ENCODE assay signal across 1 cellular context in the genomic region with DNA sequence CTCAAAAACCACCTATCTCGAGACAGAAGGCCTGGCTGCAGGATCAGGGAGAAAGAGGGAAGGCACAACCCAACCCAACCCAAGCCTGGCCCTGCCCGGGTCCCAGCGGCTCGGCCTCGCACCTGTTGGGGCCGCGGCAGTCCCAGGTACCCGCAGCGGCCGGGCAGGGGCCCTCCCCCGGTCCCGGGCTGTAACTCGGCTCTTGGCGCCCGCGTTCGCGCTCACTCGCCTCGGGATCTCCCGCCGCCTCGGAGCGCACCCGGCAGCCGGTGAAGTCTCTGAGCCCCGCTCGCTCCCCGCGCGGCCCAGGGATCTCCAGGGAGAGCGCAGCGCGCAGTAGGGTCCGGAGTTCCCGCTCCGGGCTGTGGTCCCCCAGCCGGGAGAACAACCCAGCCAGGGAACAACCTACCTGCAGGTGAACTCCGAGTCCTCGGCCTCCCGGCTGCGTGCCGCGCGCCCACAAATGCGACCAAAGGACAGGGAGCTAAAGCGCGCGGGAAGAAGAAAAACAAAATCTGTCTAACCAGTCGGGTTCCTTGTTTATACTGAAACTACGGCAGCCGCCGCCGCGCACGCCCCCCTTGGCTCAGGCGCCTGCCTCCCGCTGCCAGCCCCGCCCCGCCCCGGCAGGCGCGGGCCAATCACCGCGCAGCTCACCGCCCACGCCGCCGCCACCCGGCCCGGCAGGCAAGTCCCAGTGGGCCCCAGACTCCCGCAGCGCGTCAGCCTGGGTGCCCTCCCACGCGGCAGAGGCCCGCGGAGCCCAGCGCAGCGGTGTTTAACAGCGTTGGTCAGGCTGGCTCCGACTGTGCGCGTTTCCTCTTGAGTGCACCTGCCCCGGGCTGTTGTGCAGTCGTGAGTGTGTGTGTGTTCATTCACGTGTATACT.
A peak's percentile ranks its signal among the peaks of the same experiment; 100 is the strongest.
TF ChIP-seq lines count a peak whose summit lies in the region.

A gene (minus strand): TSS at position 547 of the 888 bp plus-strand sequence. CDS start 12,399 bp downstream, outside the sequence.

TF ChIP-seq in K562, 482 proteins besides CTCF, POLR2A, EP300 and RAD21 (continued from another document and continues in another):
- TF ChIP-seq, protein P1, sequence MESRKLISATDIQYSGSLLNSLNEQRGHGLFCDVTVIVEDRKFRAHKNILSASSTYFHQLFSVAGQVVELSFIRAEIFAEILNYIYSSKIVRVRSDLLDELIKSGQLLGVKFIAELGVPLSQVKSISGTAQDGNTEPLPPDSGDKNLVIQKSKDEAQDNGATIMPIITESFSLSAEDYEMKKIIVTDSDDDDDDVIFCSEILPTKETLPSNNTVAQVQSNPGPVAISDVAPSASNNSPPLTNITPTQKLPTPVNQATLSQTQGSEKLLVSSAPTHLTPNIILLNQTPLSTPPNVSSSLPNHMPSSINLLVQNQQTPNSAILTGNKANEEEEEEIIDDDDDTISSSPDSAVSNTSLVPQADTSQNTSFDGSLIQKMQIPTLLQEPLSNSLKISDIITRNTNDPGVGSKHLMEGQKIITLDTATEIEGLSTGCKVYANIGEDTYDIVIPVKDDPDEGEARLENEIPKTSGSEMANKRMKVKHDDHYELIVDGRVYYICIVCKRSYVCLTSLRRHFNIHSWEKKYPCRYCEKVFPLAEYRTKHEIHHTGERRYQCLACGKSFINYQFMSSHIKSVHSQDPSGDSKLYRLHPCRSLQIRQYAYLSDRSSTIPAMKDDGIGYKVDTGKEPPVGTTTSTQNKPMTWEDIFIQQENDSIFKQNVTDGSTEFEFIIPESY (CRISPR knock-in tag; IDR thresholded peaks at IDR 0.05), result peak; percentile 29; the same call in 1 of the 2 replicates
- TF ChIP-seq SAP30 (IDR thresholded peaks at IDR 0.05; ENCODE audit: borderline replicate concordance, insufficient read depth, low read depth, low read length, poor library complexity, severe bottlenecking), result peak; percentile 74
- TF ChIP-seq ILF3 (IDR thresholded peaks at IDR 0.05; ENCODE audit: borderline replicate concordance), result no peak
- 0 out of 2 replicates have a peak, but pooled peaks have one; percentile 41 for TF ChIP-seq GATAD2B (IDR thresholded peaks at IDR 0.05; ENCODE audit: borderline replicate concordance)
- TF ChIP-seq SIN3A (IDR thresholded peaks at IDR 0.05; ENCODE audit: borderline replicate concordance in 2 of 2, control insufficient read depth in 1 of 2, low read depth in 2 of 2, low read length in 2 of 2), result no peak
- TF ChIP-seq, protein P2, sequence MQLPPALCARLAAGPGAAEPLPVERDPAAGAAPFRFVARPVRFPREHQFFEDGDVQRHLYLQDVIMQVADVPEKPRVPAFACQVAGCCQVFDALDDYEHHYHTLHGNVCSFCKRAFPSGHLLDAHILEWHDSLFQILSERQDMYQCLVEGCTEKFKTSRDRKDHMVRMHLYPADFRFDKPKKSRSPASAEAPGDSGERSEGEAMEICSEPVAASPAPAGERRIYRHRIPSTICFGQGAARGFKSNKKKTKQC (CRISPR knock-in tag; IDR thresholded peaks at IDR 0.05), result peak; percentile 85; the same call in 1 of the 2 replicates
- TF ChIP-seq E2F3 (CRISPR knock-in tag; IDR thresholded peaks at IDR 0.05), result peak; percentile 33; the same call in 1 of the 2 replicates
- peak; percentile 58 for TF ChIP-seq CHD1 (IDR thresholded peaks at IDR 0.05; ENCODE audit: low read length)
- peak; percentile 55; the same call in 1 of the 2 replicates for TF ChIP-seq L3MBTL2 (IDR thresholded peaks at IDR 0.05)
- TF ChIP-seq, protein P3, sequence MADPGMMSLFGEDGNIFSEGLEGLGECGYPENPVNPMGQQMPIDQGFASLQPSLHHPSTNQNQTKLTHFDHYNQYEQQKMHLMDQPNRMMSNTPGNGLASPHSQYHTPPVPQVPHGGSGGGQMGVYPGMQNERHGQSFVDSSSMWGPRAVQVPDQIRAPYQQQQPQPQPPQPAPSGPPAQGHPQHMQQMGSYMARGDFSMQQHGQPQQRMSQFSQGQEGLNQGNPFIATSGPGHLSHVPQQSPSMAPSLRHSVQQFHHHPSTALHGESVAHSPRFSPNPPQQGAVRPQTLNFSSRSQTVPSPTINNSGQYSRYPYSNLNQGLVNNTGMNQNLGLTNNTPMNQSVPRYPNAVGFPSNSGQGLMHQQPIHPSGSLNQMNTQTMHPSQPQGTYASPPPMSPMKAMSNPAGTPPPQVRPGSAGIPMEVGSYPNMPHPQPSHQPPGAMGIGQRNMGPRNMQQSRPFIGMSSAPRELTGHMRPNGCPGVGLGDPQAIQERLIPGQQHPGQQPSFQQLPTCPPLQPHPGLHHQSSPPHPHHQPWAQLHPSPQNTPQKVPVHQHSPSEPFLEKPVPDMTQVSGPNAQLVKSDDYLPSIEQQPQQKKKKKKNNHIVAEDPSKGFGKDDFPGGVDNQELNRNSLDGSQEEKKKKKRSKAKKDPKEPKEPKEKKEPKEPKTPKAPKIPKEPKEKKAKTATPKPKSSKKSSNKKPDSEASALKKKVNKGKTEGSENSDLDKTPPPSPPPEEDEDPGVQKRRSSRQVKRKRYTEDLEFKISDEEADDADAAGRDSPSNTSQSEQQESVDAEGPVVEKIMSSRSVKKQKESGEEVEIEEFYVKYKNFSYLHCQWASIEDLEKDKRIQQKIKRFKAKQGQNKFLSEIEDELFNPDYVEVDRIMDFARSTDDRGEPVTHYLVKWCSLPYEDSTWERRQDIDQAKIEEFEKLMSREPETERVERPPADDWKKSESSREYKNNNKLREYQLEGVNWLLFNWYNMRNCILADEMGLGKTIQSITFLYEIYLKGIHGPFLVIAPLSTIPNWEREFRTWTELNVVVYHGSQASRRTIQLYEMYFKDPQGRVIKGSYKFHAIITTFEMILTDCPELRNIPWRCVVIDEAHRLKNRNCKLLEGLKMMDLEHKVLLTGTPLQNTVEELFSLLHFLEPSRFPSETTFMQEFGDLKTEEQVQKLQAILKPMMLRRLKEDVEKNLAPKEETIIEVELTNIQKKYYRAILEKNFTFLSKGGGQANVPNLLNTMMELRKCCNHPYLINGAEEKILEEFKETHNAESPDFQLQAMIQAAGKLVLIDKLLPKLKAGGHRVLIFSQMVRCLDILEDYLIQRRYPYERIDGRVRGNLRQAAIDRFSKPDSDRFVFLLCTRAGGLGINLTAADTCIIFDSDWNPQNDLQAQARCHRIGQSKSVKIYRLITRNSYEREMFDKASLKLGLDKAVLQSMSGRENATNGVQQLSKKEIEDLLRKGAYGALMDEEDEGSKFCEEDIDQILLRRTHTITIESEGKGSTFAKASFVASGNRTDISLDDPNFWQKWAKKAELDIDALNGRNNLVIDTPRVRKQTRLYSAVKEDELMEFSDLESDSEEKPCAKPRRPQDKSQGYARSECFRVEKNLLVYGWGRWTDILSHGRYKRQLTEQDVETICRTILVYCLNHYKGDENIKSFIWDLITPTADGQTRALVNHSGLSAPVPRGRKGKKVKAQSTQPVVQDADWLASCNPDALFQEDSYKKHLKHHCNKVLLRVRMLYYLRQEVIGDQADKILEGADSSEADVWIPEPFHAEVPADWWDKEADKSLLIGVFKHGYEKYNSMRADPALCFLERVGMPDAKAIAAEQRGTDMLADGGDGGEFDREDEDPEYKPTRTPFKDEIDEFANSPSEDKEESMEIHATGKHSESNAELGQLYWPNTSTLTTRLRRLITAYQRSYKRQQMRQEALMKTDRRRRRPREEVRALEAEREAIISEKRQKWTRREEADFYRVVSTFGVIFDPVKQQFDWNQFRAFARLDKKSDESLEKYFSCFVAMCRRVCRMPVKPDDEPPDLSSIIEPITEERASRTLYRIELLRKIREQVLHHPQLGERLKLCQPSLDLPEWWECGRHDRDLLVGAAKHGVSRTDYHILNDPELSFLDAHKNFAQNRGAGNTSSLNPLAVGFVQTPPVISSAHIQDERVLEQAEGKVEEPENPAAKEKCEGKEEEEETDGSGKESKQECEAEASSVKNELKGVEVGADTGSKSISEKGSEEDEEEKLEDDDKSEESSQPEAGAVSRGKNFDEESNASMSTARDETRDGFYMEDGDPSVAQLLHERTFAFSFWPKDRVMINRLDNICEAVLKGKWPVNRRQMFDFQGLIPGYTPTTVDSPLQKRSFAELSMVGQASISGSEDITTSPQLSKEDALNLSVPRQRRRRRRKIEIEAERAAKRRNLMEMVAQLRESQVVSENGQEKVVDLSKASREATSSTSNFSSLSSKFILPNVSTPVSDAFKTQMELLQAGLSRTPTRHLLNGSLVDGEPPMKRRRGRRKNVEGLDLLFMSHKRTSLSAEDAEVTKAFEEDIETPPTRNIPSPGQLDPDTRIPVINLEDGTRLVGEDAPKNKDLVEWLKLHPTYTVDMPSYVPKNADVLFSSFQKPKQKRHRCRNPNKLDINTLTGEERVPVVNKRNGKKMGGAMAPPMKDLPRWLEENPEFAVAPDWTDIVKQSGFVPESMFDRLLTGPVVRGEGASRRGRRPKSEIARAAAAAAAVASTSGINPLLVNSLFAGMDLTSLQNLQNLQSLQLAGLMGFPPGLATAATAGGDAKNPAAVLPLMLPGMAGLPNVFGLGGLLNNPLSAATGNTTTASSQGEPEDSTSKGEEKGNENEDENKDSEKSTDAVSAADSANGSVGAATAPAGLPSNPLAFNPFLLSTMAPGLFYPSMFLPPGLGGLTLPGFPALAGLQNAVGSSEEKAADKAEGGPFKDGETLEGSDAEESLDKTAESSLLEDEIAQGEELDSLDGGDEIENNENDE (IDR thresholded peaks at IDR 0.05; ENCODE audit: low read depth, low read length), result no peak
- TF ChIP-seq TEAD1 (CRISPR knock-in tag; IDR thresholded peaks at IDR 0.05), result peak in 1 of 2 experiments; percentile 67; a peak in 1 of 4 replicates
- TF ChIP-seq, protein P4, sequence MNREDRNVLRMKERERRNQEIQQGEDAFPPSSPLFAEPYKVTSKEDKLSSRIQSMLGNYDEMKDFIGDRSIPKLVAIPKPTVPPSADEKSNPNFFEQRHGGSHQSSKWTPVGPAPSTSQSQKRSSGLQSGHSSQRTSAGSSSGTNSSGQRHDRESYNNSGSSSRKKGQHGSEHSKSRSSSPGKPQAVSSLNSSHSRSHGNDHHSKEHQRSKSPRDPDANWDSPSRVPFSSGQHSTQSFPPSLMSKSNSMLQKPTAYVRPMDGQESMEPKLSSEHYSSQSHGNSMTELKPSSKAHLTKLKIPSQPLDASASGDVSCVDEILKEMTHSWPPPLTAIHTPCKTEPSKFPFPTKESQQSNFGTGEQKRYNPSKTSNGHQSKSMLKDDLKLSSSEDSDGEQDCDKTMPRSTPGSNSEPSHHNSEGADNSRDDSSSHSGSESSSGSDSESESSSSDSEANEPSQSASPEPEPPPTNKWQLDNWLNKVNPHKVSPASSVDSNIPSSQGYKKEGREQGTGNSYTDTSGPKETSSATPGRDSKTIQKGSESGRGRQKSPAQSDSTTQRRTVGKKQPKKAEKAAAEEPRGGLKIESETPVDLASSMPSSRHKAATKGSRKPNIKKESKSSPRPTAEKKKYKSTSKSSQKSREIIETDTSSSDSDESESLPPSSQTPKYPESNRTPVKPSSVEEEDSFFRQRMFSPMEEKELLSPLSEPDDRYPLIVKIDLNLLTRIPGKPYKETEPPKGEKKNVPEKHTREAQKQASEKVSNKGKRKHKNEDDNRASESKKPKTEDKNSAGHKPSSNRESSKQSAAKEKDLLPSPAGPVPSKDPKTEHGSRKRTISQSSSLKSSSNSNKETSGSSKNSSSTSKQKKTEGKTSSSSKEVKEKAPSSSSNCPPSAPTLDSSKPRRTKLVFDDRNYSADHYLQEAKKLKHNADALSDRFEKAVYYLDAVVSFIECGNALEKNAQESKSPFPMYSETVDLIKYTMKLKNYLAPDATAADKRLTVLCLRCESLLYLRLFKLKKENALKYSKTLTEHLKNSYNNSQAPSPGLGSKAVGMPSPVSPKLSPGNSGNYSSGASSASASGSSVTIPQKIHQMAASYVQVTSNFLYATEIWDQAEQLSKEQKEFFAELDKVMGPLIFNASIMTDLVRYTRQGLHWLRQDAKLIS (CRISPR knock-in tag; IDR thresholded peaks at IDR 0.05), result peak; percentile 57; the same call in 1 of the 2 replicates
- TF ChIP-seq, protein P5, sequence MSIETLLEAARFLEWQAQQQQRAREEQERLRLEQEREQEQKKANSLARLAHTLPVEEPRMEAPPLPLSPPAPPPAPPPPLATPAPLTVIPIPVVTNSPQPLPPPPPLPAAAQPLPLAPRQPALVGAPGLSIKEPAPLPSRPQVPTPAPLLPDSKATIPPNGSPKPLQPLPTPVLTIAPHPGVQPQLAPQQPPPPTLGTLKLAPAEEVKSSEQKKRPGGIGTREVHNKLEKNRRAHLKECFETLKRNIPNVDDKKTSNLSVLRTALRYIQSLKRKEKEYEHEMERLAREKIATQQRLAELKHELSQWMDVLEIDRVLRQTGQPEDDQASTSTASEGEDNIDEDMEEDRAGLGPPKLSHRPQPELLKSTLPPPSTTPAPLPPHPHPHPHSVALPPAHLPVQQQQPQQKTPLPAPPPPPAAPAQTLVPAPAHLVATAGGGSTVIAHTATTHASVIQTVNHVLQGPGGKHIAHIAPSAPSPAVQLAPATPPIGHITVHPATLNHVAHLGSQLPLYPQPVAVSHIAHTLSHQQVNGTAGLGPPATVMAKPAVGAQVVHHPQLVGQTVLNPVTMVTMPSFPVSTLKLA (conservative IDR thresholded peaks at IDR 0.05), result peak; percentile 25 to 48; a peak in 2 of 4 replicates
- TF ChIP-seq, protein P6, sequence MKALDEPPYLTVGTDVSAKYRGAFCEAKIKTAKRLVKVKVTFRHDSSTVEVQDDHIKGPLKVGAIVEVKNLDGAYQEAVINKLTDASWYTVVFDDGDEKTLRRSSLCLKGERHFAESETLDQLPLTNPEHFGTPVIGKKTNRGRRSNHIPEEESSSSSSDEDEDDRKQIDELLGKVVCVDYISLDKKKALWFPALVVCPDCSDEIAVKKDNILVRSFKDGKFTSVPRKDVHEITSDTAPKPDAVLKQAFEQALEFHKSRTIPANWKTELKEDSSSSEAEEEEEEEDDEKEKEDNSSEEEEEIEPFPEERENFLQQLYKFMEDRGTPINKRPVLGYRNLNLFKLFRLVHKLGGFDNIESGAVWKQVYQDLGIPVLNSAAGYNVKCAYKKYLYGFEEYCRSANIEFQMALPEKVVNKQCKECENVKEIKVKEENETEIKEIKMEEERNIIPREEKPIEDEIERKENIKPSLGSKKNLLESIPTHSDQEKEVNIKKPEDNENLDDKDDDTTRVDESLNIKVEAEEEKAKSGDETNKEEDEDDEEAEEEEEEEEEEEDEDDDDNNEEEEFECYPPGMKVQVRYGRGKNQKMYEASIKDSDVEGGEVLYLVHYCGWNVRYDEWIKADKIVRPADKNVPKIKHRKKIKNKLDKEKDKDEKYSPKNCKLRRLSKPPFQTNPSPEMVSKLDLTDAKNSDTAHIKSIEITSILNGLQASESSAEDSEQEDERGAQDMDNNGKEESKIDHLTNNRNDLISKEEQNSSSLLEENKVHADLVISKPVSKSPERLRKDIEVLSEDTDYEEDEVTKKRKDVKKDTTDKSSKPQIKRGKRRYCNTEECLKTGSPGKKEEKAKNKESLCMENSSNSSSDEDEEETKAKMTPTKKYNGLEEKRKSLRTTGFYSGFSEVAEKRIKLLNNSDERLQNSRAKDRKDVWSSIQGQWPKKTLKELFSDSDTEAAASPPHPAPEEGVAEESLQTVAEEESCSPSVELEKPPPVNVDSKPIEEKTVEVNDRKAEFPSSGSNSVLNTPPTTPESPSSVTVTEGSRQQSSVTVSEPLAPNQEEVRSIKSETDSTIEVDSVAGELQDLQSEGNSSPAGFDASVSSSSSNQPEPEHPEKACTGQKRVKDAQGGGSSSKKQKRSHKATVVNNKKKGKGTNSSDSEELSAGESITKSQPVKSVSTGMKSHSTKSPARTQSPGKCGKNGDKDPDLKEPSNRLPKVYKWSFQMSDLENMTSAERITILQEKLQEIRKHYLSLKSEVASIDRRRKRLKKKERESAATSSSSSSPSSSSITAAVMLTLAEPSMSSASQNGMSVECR (CRISPR knock-in tag; IDR thresholded peaks at IDR 0.05), result 0 out of 2 replicates have a peak, but pooled peaks have one; percentile 59
- TF ChIP-seq, protein P7, sequence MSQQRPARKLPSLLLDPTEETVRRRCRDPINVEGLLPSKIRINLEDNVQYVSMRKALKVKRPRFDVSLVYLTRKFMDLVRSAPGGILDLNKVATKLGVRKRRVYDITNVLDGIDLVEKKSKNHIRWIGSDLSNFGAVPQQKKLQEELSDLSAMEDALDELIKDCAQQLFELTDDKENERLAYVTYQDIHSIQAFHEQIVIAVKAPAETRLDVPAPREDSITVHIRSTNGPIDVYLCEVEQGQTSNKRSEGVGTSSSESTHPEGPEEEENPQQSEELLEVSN (IDR thresholded peaks at IDR 0.05; ENCODE audit: borderline replicate concordance in 1 of 2, extremely low read depth in 1 of 2, insufficient read depth in 1 of 2, insufficient read length in 1 of 2, low read depth in 1 of 2, low read length in 1 of 2, poor library complexity in 1 of 2, severe bottlenecking in 1 of 2), result peak; percentile 35 to 84
- peak; percentile 42 for TF ChIP-seq CXXC5 (CRISPR knock-in tag; IDR thresholded peaks at IDR 0.05)
- TF ChIP-seq PHF8 (IDR thresholded peaks at IDR 0.05; ENCODE audit: borderline replicate concordance, low read length), result peak; percentile 41; the same call in 1 of the 2 replicates
